ENCODE assay signal across 8 cellular contexts in genomic region chr2:212628586-212628985, GRCh38.
"Had no signal": no experiment of that assay in that cellular context is flagged by ENCODE, and none has a peak within 500 bp of the region (broad histone marks: within the 10 kb centered on the region; RNA-seq: fewer than 3 reads in every experiment).

No MANE protein-coding gene starts in this region.

- FAIRE-seq: G401.6, GM12878, GM12891, GM12892, GM18507, GM19239 had no signal

- DNase-seq: GDM1, GF-D8 had no signal

- H3K4me3 ChIP-seq: GM12878 had no signal
